In genomic region chr5:178163772-178164735, GRCh38 we compare ENCODE assay signal across 8 cellular contexts. TPM values are rescaled to one million over a fixed set of nuclear protein-coding genes. Genes with fewer than 3 reads are reported as not detected.
DNase-seq lines count a peak whose midpoint lies in the region; ATAC-seq and TF ChIP-seq lines count a peak whose summit lies in the region.

No MANE protein-coding gene starts in this region.

- BruUV-seq in HCT116 (replicated peaks; lab: Mats Ljungman, UMichigan), result no TSS peak

- H3K27ac Mint-ChIP-seq in osteocyte (ENCODE audit: unreplicated experiment), result no peak overlapping the region

- intact Hi-C loops in HCT116 (cut with micrococcal nuclease), result loop anchor here (1.0 kb wide), 1 partner anchor 88 kb away; no protein-coding TSS in a partner anchor

- POLR2A ChIA-PET in HCT116 (lab: Charles Lee), result no interaction called here

- peak; percentile 98 for ATAC-seq in HCT116
- ATAC-seq in thoracic aorta (ENCODE audit: insufficient number of reproducible peaks, low FRiP score, low read depth), result no peak

- no peaks in the 10 kb centered on the region for H3K9me3 ChIP-seq in HCT116 (ENCODE audit: control insufficient read depth in 1 of 2, insufficient read depth in 1 of 2, low read depth in 1 of 2, low read length in 2 of 2)
- no peaks in the 10 kb centered on the region for H3K9me3 ChIP-seq in SJSA1 (replicated peaks)
- no peaks in the 10 kb centered on the region for H3K9me3 ChIP-seq in thoracic aorta

- no peak overlapping the region for H3K9ac ChIP-seq in HCT116 (ENCODE audit: low read length)

- no peaks in the 10 kb centered on the region for H3K9me2 ChIP-seq in HCT116 (ENCODE audit: insufficient read depth)

- peak; percentile 99 for TF ChIP-seq RAD21 in HCT116 (IDR thresholded peaks at IDR 0.05; ENCODE audit: low read depth)

- H3K27me3 Mint-ChIP-seq in osteocyte (ENCODE audit: unreplicated experiment), result peaks cover 23% of the 10 kb centered on the region

- H3K4me1 Mint-ChIP-seq in osteocyte (ENCODE audit: unreplicated experiment), result peaks cover 6% of the 10 kb centered on the region

- peak overlapping the region; percentile 62 for H3K4me2 ChIP-seq in HCT116 (ENCODE audit: low read length)

- TF ChIP-seq CTCF in HCT116 (IDR thresholded peaks at IDR 0.05 in 2 of 3, conservative IDR thresholded peaks at IDR 0.05 in 1 of 3; ENCODE audit: borderline replicate concordance in 1 of 3, insufficient read depth in 1 of 3, low read depth in 2 of 3, low read length in 2 of 3) (peak; percentile 97 to 98 (median 98)), osteocyte (IDR thresholded peaks at IDR 0.05) (peak; percentile 98), thoracic aorta (IDR thresholded peaks at IDR 0.05) (peak; percentile 99)

- TF ChIP-seq POLR2A in HCT116 (IDR thresholded peaks at IDR 0.05; ENCODE audit: borderline replicate concordance, extremely low read depth, insufficient read depth, insufficient read length), result no peak

- H3K27me3 ChIP-seq in HCT116 (ENCODE audit: insufficient read depth, low read length) (no peaks in the 10 kb centered on the region), SJSA1 (replicated peaks) (peaks cover 72% of the 10 kb centered on the region), thoracic aorta (replicated peaks; ENCODE audit: insufficient read depth) (no peaks in the 10 kb centered on the region)

- H3K36me3 ChIP-seq in HCT116 (ENCODE audit: control insufficient read depth in 1 of 2, insufficient read depth in 2 of 2, low read length in 2 of 2), result no peaks in the 10 kb centered on the region
- H3K36me3 ChIP-seq in SJSA1, result no peaks in the 10 kb centered on the region
- H3K36me3 ChIP-seq in thoracic aorta, result no peaks in the 10 kb centered on the region

- H3K27ac ChIP-seq in HCT116 (ENCODE audit: low read depth, low read length) (no peak overlapping the region), SJSA1 (no peak overlapping the region), thoracic aorta (no peak overlapping the region)

- RAD21 ChIA-PET in HCT116 (lab: Charles Lee; ENCODE audit: low non-redundant PET in 1 of 2, low total read pairs in 2 of 2, uncharacterized antibody in 2 of 2, unreplicated experiment in 2 of 2), result interaction anchor here in 1 of 2 experiments (0.7 kb wide), 1 partner anchor 81 kb away, joined by 3 read pairs; no protein-coding TSS in a partner anchor

- no peaks in the 10 kb centered on the region for H3K9me3 Mint-ChIP-seq in osteocyte (ENCODE audit: unreplicated experiment)

- peak overlapping the region; percentile 44 for H3K4me3 Mint-ChIP-seq in osteocyte (ENCODE audit: unreplicated experiment)

- H2AFZ ChIP-seq in HCT116 (ENCODE audit: low read depth, low read length, poor library complexity, severe bottlenecking), result peak overlapping the region; percentile 69

- peaks cover 2 to 11% of the 10 kb centered on the region in 2 experiments; a peak in 3 of 4 replicates for H3K4me1 ChIP-seq in HCT116 (ENCODE audit: control insufficient read depth in 1 of 2, insufficient read depth in 2 of 2, low read length in 2 of 2)
- no peaks in the 10 kb centered on the region; the same call in 1 of the 2 replicates for H3K4me1 ChIP-seq in SJSA1 (replicated peaks)
- H3K4me1 ChIP-seq in thoracic aorta (ENCODE audit: control insufficient read depth in 1 of 2, low read depth in 2 of 2), result peaks cover 0 to 9% of the 10 kb centered on the region in 2 donors

- no peaks in the 10 kb centered on the region for H4K20me1 ChIP-seq in HCT116 (ENCODE audit: insufficient read depth)

- peak overlapping the region; percentile 13 for H3K4me3 ChIP-seq in HCT116 (replicated peaks in 1 of 2; ENCODE audit: low read depth in 1 of 2, low read length in 2 of 2)
- no peak overlapping the region for H3K4me3 ChIP-seq in SJSA1
- H3K4me3 ChIP-seq in thoracic aorta, result peak overlapping the region; percentile 48

- no peaks in the 10 kb centered on the region for H3K79me2 ChIP-seq in HCT116 (ENCODE audit: insufficient read depth, low read length)

- H3K36me3 Mint-ChIP-seq in osteocyte (ENCODE audit: unreplicated experiment), result no peaks in the 10 kb centered on the region

- CTCF ChIA-PET in HCT116 (lab: Charles Lee), result interaction anchor here (2.9 kb wide), 1 partner anchor 89 kb away, joined by 19 read pairs; no protein-coding TSS in a partner anchor

- peak; percentile 93 for DNase-seq in GM03348 (ENCODE audit: low spot score)
- DNase-seq in HCT116 (ENCODE audit: low read depth, low spot score), result peak; percentile 62
- DNase-seq in NAMALWA (ENCODE audit: low spot score), result peak; percentile 96
- DNase-seq in SJSA1 (ENCODE audit: low read depth in 1 of 2, low spot score in 2 of 2), result peak; percentile 80 to 82
- peak; percentile 92 for DNase-seq in activated gamma-delta T cell treated with Interleukin-2 at 50 U/mL for 16 hours
- DNase-seq in germinal center (ENCODE audit: low spot score), result peak; percentile 93
- peak; percentile 95 for DNase-seq in osteocyte (ENCODE audit: extremely low spot score, unreplicated experiment)
- peak; percentile 54 for DNase-seq in thoracic aorta (ENCODE audit: low spot score)

TF ChIP-seq in HCT116, 20 proteins besides CTCF, POLR2A, EP300 and RAD21:
- peak; percentile 80 for TF ChIP-seq MAX (IDR thresholded peaks at IDR 0.05)
- no peak for TF ChIP-seq JUND (IDR thresholded peaks at IDR 0.05)
- no peak for TF ChIP-seq YY1 (IDR thresholded peaks at IDR 0.05; ENCODE audit: extremely low read depth, insufficient replicate concordance, low read depth, low read length)
TF ChIP-seq in HCT116: peak in this region for 1.

RNA-seq across cellular contexts. Expression of gene NHP2, which starts 10.4 kb away (rescaled TPM):
- total RNA-seq in HCT116 (2021; ENCODE audit: unreplicated experiment) (260 TPM), osteocyte (91.0 and 94.2 TPM in 2 replicates), thoracic aorta (100 to 1,000 TPM in 1 of 2 donors, 10 to 100 TPM in 1; 99.4 to 107 TPM)
- polyA plus RNA-seq in HCT116 (2012), result 256 and 304 TPM in 2 replicates
- 551 and 583 TPM in 2 replicates for total RNA-seq in SJSA1 (2014; rRNA removed; shearing (Covaris generic))

RNA-seq across cellular contexts. Expression of gene GMCL2, which starts 23.1 kb away (rescaled TPM):
- total RNA-seq in HCT116 (2021; ENCODE audit: unreplicated experiment), result not detected
- not detected in 2 replicates for polyA plus RNA-seq in HCT116 (2012)
- total RNA-seq in SJSA1 (2014; rRNA removed; shearing (Covaris generic)), result not detected in 2 replicates
- not detected in 2 replicates for total RNA-seq in osteocyte
- total RNA-seq in thoracic aorta, result not detected

RNA-seq across cellular contexts. Expression of gene RMND5B, which starts 33.2 kb away (rescaled TPM):
- total RNA-seq in HCT116 (2021; ENCODE audit: unreplicated experiment), result 24.1 TPM
- polyA plus RNA-seq in HCT116 (2012), result 20.0 and 23.6 TPM in 2 replicates
- 40.9 and 44.6 TPM in 2 replicates for total RNA-seq in SJSA1 (2014; rRNA removed; shearing (Covaris generic))
- 38.8 and 39.5 TPM in 2 replicates for total RNA-seq in osteocyte
- total RNA-seq in thoracic aorta, result 10 to 100 TPM; 45.0 to 59.4 TPM

RNA-seq across cellular contexts. Expression of gene HNRNPAB, which starts 40.3 kb away (rescaled TPM):
- 273 TPM for total RNA-seq in HCT116 (2021; ENCODE audit: unreplicated experiment)
- polyA plus RNA-seq in HCT116 (2012), result 95.5 and 118 TPM in 2 replicates
- 181 and 222 TPM in 2 replicates for total RNA-seq in SJSA1 (2014; rRNA removed; shearing (Covaris generic))
- total RNA-seq in osteocyte, result 128 and 131 TPM in 2 replicates
- 100 to 1,000 TPM in 1 of 2 donors, 10 to 100 TPM in 1; 66.3 to 124 TPM for total RNA-seq in thoracic aorta

RNA-seq across cellular contexts. Expression of gene N4BP3, which starts 50.7 kb away (rescaled TPM):
- 5.2 TPM for total RNA-seq in HCT116 (2021; ENCODE audit: unreplicated experiment)
- 2.8 and 2.9 TPM in 2 replicates for polyA plus RNA-seq in HCT116 (2012)
- 0.79 and 1.8 TPM in 2 replicates for total RNA-seq in SJSA1 (2014; rRNA removed; shearing (Covaris generic))
- 0.55 and 0.64 TPM in 2 replicates for total RNA-seq in osteocyte
- total RNA-seq in thoracic aorta, result under 1 TPM in 1 of 2 donors, not detected in 1; 0.07 TPM
